Comparison of ENCODE assay signal across 6 cellular contexts in the genomic region with DNA sequence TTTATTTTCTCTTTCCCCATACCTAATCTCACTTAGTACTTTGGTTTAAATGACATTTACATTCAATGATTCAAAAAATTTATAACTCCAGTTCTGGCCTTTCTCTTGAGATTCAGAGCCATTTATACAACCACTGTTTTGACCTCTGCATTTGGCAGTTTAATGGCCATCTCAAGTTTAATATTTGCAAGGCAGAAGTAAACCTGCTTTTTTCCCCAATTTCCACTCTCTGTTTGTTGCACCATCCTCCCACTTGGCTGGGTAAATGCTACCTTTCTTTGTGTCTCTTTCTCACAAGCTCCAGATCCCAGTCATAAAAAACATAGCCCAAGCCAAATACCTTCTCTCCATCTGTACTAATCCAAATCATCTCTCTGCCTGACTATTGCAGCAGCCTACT.
"Had no signal": no experiment of that assay in that cellular context is flagged by ENCODE, and none has a peak within 500 bp of the region (broad histone marks: within the 10 kb centered on the region; RNA-seq: fewer than 3 reads in every experiment).

No MANE protein-coding gene starts in this region.

- ATAC-seq: HCT116 had no signal

- H3K36me3 ChIP-seq: HAP-1 had no signal

- DNase-seq: GOT3, H7, IMR-90 had no signal

- H3K4me3 ChIP-seq: HAP-1, K562 had no signal

- H3K9me3 ChIP-seq: HAP-1 had no signal

- H3K4me1 ChIP-seq: HAP-1 had no signal
